In genomic region chr2:99141110-99142108, GRCh38 we compare ENCODE assay signal across 8 cellular contexts. TPM values are rescaled to one million over a fixed set of nuclear protein-coding genes. Genes with fewer than 3 reads are reported as not detected.
DNase-seq lines count a peak whose midpoint lies in the region; ATAC-seq lines count a peak whose summit lies in the region.

C2orf15 (plus strand) TSS chr2:99141707; CDS start chr2:99150559, 8,852 bp downstream.

- peak within 1 kb of the TSS; percentile 69 for H3K4me3 ChIP-seq in effector memory CD4-positive, alpha-beta T cell (ENCODE audit: insufficient read depth, low read depth, low read length, poor library complexity, severe bottlenecking)

- H3K27me3 Mint-ChIP-seq in memory B cell = no peaks in the 10 kb centered on the region

- H3K27me3 ChIP-seq in effector memory CD4-positive, alpha-beta T cell (replicated peaks; ENCODE audit: control insufficient read depth, insufficient read depth, low read length, poor library complexity, severe bottlenecking) = no peaks in the 10 kb centered on the region

- H3K9me3 Mint-ChIP-seq in memory B cell = no peaks in the 10 kb centered on the region

- DNase-seq in COLO829 (ENCODE audit: low spot score) = peak; percentile 67
- DNase-seq in HT1080 (ENCODE audit: low read depth) = peak; percentile 87
- DNase-seq in NK-92 treated with Interleukin-12 subunit alpha and Interleukin-12 subunit beta, amount 100 ng/mL, for 24 hours (lab: John Stamatoyannopoulos, UW) = peak; percentile 89
- peak; percentile 95 for DNase-seq in activated CD8-positive, alpha-beta memory T cell treated with anti-CD3 and anti-CD28 coated beads for 4 hours (ENCODE audit: low read depth in 2 of 2)
- peak; percentile 95 to 96 (median 96) for DNase-seq in effector memory CD4-positive, alpha-beta T cell
- DNase-seq in memory B cell (ENCODE audit: low spot score in 2 of 2) = peak; percentile 93 to 94
- peak; percentile 95 for DNase-seq in stimulated activated CD8-positive, alpha-beta memory T cell treated with anti-CD3 and anti-CD28 coated beads, Interleukin-12 subunit alpha, Interleukin-12 subunit beta, amount 100 ng/mL, for 1 hour (ENCODE audit: low read depth)

- no peaks in the 10 kb centered on the region for H3K9me3 ChIP-seq in effector memory CD4-positive, alpha-beta T cell (ENCODE audit: control insufficient read depth, low read length)

- peak within 1 kb of the TSS; percentile 81 for H3K27ac ChIP-seq in effector memory CD4-positive, alpha-beta T cell (ENCODE audit: insufficient read depth, low read length, poor library complexity, severe bottlenecking)

- H3K36me3 Mint-ChIP-seq in memory B cell = peaks cover 7% of the 10 kb centered on the region

- peaks cover 4% of the 10 kb centered on the region for H3K4me1 ChIP-seq in effector memory CD4-positive, alpha-beta T cell (ENCODE audit: control insufficient read depth, insufficient read depth, low read length, poor library complexity, severe bottlenecking)

- no peaks in the 10 kb centered on the region for H3K36me3 ChIP-seq in effector memory CD4-positive, alpha-beta T cell (ENCODE audit: control insufficient read depth, insufficient read depth, low read length)

- H3K27ac Mint-ChIP-seq in memory B cell = peak within 1 kb of the TSS; percentile 96

- H3K4me3 Mint-ChIP-seq in memory B cell = peak within 1 kb of the TSS; percentile 87

- ATAC-seq in GM21381 (IDR thresholded peaks at IDR 0.05; ENCODE audit: unreplicated experiment) = peak; percentile 91
- ATAC-seq in memory B cell (ENCODE audit: low read depth) = peak; percentile 81

- peaks cover 8% of the 10 kb centered on the region for H3K4me1 Mint-ChIP-seq in memory B cell

RNA-seq across cellular contexts. Expression of gene C2orf15, which starts in this region (rescaled TPM):
- 0.23 TPM in 2 replicates for total RNA-seq in HT1080 (2014; rRNA removed; shearing (Covaris generic))
- 0.20 and 0.44 TPM in 2 replicates for polyA plus RNA-seq in HT1080 (2015; cell fraction: cytosol; rRNA removed)
- polyA plus RNA-seq in HT1080 (2015; cell fraction: nucleus; rRNA removed) = 0.08 and 0.51 TPM in 2 replicates

Comparison
In these comparisons a context has a peak if more than half of its experiments do, and no peak if none do; other contexts are left out.
1. Peak in every context shown above with its lines: DNase-seq, ATAC-seq, H3K4me3 ChIP-seq and H3K27ac ChIP-seq.
2. Peak in DNase-seq in HT1080; RNA of the gene not detected or under 1 TPM.